9 cellular contexts compared by ENCODE assay signal in the genomic region with DNA sequence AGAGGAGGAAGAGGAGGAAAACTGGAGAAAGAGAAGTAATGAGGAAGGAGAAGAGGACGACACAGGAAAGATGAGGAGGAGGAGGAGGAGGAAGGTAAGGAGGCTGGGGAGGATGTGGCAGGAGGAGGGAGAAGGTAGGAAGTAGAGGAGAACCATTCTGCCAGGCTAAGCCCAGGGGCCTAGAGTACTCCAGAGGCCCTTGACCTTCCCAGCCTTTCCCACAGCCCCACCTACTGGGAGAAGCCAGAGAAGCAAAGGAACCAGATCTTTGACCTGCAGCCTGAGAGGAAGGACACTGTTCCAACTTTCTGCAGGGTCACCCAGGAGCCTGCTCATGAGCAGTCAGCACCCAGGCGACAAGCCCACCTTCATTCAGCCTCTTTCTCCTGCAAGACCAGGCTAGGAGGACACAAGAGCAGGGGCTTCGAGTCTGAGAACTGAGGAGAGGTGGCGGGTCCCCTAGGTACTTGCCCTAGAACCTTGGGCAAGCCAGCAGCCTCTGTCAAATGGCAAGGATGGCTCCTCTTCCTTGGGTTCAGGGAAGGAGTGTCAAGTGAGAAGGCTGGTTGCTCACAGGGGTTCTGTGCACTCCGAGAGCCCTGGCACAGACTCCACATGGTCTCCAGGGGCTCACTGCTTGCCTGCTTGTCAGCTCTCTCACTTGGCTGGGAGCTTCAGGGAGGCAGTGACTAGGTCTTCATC. TPM values are rescaled to one million over a fixed set of nuclear protein-coding genes. Genes with fewer than 3 reads are reported as not detected.
DNase-seq lines count a peak whose midpoint lies in the region; ATAC-seq, FAIRE-seq and TF ChIP-seq lines count a peak whose summit lies in the region.
"Had no signal": no experiment of that assay in that cellular context is flagged by ENCODE, and none has a peak within 500 bp of the region (broad histone marks: within the 10 kb centered on the region; RNA-seq: fewer than 3 reads in every experiment).

No MANE protein-coding gene starts in this region.

- H3K27me3 ChIP-seq in A673 (replicated peaks; ENCODE audit: insufficient read depth, low read depth, low read length, poor library complexity) = no peaks in the 10 kb centered on the region
- H3K27me3 ChIP-seq in adrenal gland = no peaks in the 10 kb centered on the region

- 80 to 86% (median 84%) methylated on average over 1 to 5 of the region's 5 CpGs for WGBS in adrenal gland, 4 donors

- no peaks in the 10 kb centered on the region for H3K36me3 ChIP-seq in A673 (ENCODE audit: insufficient read depth, low read length, poor library complexity, severe bottlenecking)
- no peaks in the 10 kb centered on the region for H3K36me3 ChIP-seq in adrenal gland (replicated peaks in 1 of 2)

- POLR2A ChIA-PET in A673 (lab: Charles Lee; ENCODE audit: low non-redundant PET) = no interaction called here

- BruUV-seq in A673 (replicated peaks; lab: Mats Ljungman, UMichigan) = no TSS peak

- CTCF ChIA-PET in A673 (lab: Charles Lee) = no interaction called here

- no peak for TF ChIP-seq POLR2A in adrenal gland (IDR thresholded peaks at IDR 0.05)
- TF ChIP-seq POLR2A in GM12892 (IDR thresholded peaks at IDR 0.05; ENCODE audit: low read depth, low read length) = no peak

- H3K9me3 ChIP-seq in A673 (ENCODE audit: low read depth, low read length, poor library complexity, severe bottlenecking) (no peaks in the 10 kb centered on the region), adrenal gland (replicated peaks in 1 of 3) (no peaks in the 10 kb centered on the region)

- intact Hi-C loops in A673 (cut with micrococcal nuclease; ENCODE audit: unreplicated experiment) (no loop called here), adrenal gland (cut with DNase I) (no loop called here)

- H3K4me1 ChIP-seq in A673 (ENCODE audit: insufficient read depth, low read length, poor library complexity, severe bottlenecking) (peaks cover 19% of the 10 kb centered on the region), adrenal gland (replicated peaks in 1 of 2) (peaks cover 18 to 36% of the 10 kb centered on the region in 2 donors)

- H3K27ac ChIP-seq in A673 (ENCODE audit: low read depth, low read length, poor library complexity, severe bottlenecking) (no peak overlapping the region), adrenal gland (no peak overlapping the region)

- ATAC-seq in left lobe of liver = peak; percentile 61
- ATAC-seq in GM21447 (IDR thresholded peaks at IDR 0.05; ENCODE audit: unreplicated experiment) = no peak
- no peak for ATAC-seq in HG03045 (IDR thresholded peaks at IDR 0.05; ENCODE audit: unreplicated experiment)

- FAIRE-seq in GM12892 (lab: Jason Lieb, UNC) = no peak
- FAIRE-seq: GM18507 had no signal

- DNase-seq in A673 (ENCODE audit: low spot score) (no peak), HFF-Myc (ENCODE audit: extremely low read depth, low read depth) (no peak), adrenal gland (peak in 5 of 7 donors; percentile 47 to 65 (median 53)), left lobe of liver (ENCODE audit: low spot score) (peak; percentile 85), GM12892 (ENCODE audit: insufficient read length) (no peak)
- no peak for DNase-seq in stimulated activated CD4-positive, alpha-beta T cell treated with anti-CD3 and anti-CD28 coated beads, Interleukin-4, amount 100 ng/mL, for 24 hours

- TF ChIP-seq CTCF in A673 (conservative IDR thresholded peaks at IDR 0.05; ENCODE audit: low read depth, low read length) (peak; percentile 48), HFF-Myc (IDR thresholded peaks at IDR 0.05; ENCODE audit: low read depth, low read length, missing control alignments) (peak; percentile 56), adrenal gland (IDR thresholded peaks at IDR 0.05) (peak in 2 of 6 experiments; percentile 22 to 33)

- H3K4me3 ChIP-seq in A673 (ENCODE audit: low read depth, low read length, poor library complexity, severe bottlenecking) = no peak overlapping the region
- no peak overlapping the region for H3K4me3 ChIP-seq in HFF-Myc (replicated peaks; ENCODE audit: low read depth, low read length)
- H3K4me3 ChIP-seq in adrenal gland = no peak overlapping the region

RNA-seq across cellular contexts. Expression of gene OAF, which starts 27.9 kb away (rescaled TPM):
- total RNA-seq in A673 (2021) (25.0 and 27.2 TPM in 2 replicates), adrenal gland (100 to 1,000 TPM in 7 of 8 donors, 10 to 100 TPM in 1; 98.6 to 253 (median 182) TPM), left lobe of liver (345 TPM)
- 100 to 1,000 TPM in 1 of 3 donors, 10 to 100 TPM in 2; 67.7 to 105 (median 69.9) TPM for polyA plus RNA-seq in adrenal gland
- polyA plus RNA-seq in GM12892 (2012; ENCODE audit: missing spikeins) = 0.61 TPM

RNA-seq across cellular contexts. Expression of gene TRIM29, which starts 45.0 kb away (rescaled TPM):
- total RNA-seq in A673 (2021) = not detected in 2 replicates
- 1 to 10 TPM in 3 of 8 donors, under 1 TPM in 2, not detected in 3; 0.24 to 4.3 (median 1.1) TPM for total RNA-seq in adrenal gland
- polyA plus RNA-seq in adrenal gland = 1 to 10 TPM in 2 of 3 donors, under 1 TPM in 1; 0.70 to 2.6 (median 1.2) TPM
- total RNA-seq in left lobe of liver = 2.3 TPM
- 0.95 TPM for polyA plus RNA-seq in GM12892 (2012; ENCODE audit: missing spikeins)

RNA-seq across cellular contexts. Expression of gene POU2F3, which starts 57.0 kb away (rescaled TPM):
- total RNA-seq in A673 (2021) = not detected in 2 replicates
- 1 to 10 TPM in 1 of 8 donors, under 1 TPM in 4, not detected in 3; 0.15 to 1.4 (median 0.41) TPM for total RNA-seq in adrenal gland
- polyA plus RNA-seq in adrenal gland = under 1 TPM; 0.07 to 0.40 (median 0.16) TPM
- total RNA-seq in left lobe of liver = not detected
- polyA plus RNA-seq in GM12892 (2012; ENCODE audit: missing spikeins) = 0.68 TPM

Comparison
In these comparisons a context has a peak if more than half of its experiments do, and no peak if none do; other contexts are left out.
1. DNase-seq: peak in adrenal gland (5 of 7) and left lobe of liver (single experiment); none in A673 (single experiment), HFF-Myc (single experiment), stimulated activated CD4-positive, alpha-beta T cell treated with anti-CD3 and anti-CD28 coated beads, Interleukin-4, amount 100 ng/mL, for 24 hours (single experiment) and GM12892 (single experiment).